In genomic region chr2:202005272-202005887, GRCh38 we compare ENCODE assay signal across 17 cellular contexts. TPM values are rescaled to one million over a fixed set of nuclear protein-coding genes. Genes with fewer than 3 reads are reported as not detected.
DNase-seq lines count a peak whose midpoint lies in the region; ATAC-seq and TF ChIP-seq lines count a peak whose summit lies in the region.
"Had no signal": no experiment of that assay in that cellular context is flagged by ENCODE, and none has a peak within 500 bp of the region (broad histone marks: within the 10 kb centered on the region; RNA-seq: fewer than 3 reads in every experiment).

No MANE protein-coding gene starts in this region.

- POLR2A ChIA-PET in Caco-2 (lab: Charles Lee): no interaction called here

- H3K9me3 ChIP-seq in Caco-2 (no peaks in the 10 kb centered on the region), mucosa of descending colon (no peaks in the 10 kb centered on the region)
- H3K9me3 ChIP-seq: colonic mucosa, tibial artery had no signal

- peak; percentile 50 for DNase-seq in GM20000 (ENCODE audit: low spot score)
- DNase-seq in germinal center (ENCODE audit: low spot score): peak; percentile 29
- no peak for DNase-seq in posterior vena cava (ENCODE audit: low spot score)
- DNase-seq in Caco-2: no peak
- DNase-seq in G401 (ENCODE audit: low spot score): no peak
- no peak for DNase-seq in mucosa of descending colon
- DNase-seq: activated CD4-positive, alpha-beta T cell treated with anti-CD3 and anti-CD28 coated beads for 48 hours; activated naive CD4-positive, alpha-beta T cell; colonic mucosa; HCEC 1CT; NCI-H1694 treated with DMSO at 0.1 percent for 48 hours; posterior cingulate gyrus; small intestine; tibial artery had no signal

- H3K4me3 Mint-ChIP-seq in Caco-2 (ENCODE audit: unreplicated experiment): no peak overlapping the region

- no peaks in the 10 kb centered on the region for H3K27me3 Mint-ChIP-seq in Caco-2 (ENCODE audit: insufficient read depth, unreplicated experiment)

- no peaks in the 10 kb centered on the region for H3K9me3 Mint-ChIP-seq in Caco-2 (ENCODE audit: unreplicated experiment)

- BruUV-seq in Caco-2 (replicated peaks; lab: Mats Ljungman, UMichigan): no TSS peak

- no peaks in the 10 kb centered on the region for H3K36me3 ChIP-seq in Caco-2 (ENCODE audit: control insufficient read depth, insufficient read depth, low read length)
- H3K36me3 ChIP-seq in mucosa of descending colon (ENCODE audit: low read depth): no peaks in the 10 kb centered on the region
- H3K36me3 ChIP-seq: colonic mucosa, tibial artery had no signal

- ATAC-seq in GM18499 (IDR thresholded peaks at IDR 0.05; ENCODE audit: insufficient read depth, unreplicated experiment) (peak; percentile 57), HG03175 (IDR thresholded peaks at IDR 0.05; ENCODE audit: unreplicated experiment) (peak; percentile 62), mucosa of descending colon (no peak)

- in situ Hi-C loops in G401 (cut with HindIII; ENCODE audit: low sequenced_read_pairs): no loop called here

- no peaks in the 10 kb centered on the region for H3K36me3 Mint-ChIP-seq in Caco-2 (ENCODE audit: insufficient read depth, unreplicated experiment)

- CTCF ChIA-PET in Caco-2 (lab: Charles Lee): no interaction called here

- no peak overlapping the region for H3K27ac Mint-ChIP-seq in Caco-2 (ENCODE audit: unreplicated experiment)

- no peak overlapping the region for H3K4me3 ChIP-seq in Caco-2 (ENCODE audit: low read depth, low read length)
- no peak overlapping the region for H3K4me3 ChIP-seq in mucosa of descending colon
- H3K4me3 ChIP-seq: colonic mucosa, SK-N-MC, tibial artery had no signal

- intact Hi-C loops in posterior vena cava (cut with DNase I) (no loop called here), Caco-2 (cut with micrococcal nuclease; ENCODE audit: unreplicated experiment) (no loop called here), mucosa of descending colon (cut with DNase I, micrococcal nuclease) (no loop called here)

- H3K4me1 Mint-ChIP-seq in Caco-2 (ENCODE audit: low read depth, unreplicated experiment): no peaks in the 10 kb centered on the region

- TF ChIP-seq CTCF in GM20000 (IDR thresholded peaks at IDR 0.05; ENCODE audit: extremely low read depth, missing control alignments): no peak
- no peak for TF ChIP-seq CTCF in Caco-2 (IDR thresholded peaks at IDR 0.05; ENCODE audit: insufficient read depth in 1 of 2, low read depth in 1 of 2, low read length in 1 of 2, severe bottlenecking in 1 of 2, unreplicated experiment in 1 of 2)
- TF ChIP-seq CTCF in mucosa of descending colon (IDR thresholded peaks at IDR 0.05): no peak

- no peaks in the 10 kb centered on the region for H3K4me1 ChIP-seq in Caco-2
- H3K4me1 ChIP-seq in mucosa of descending colon (ENCODE audit: low read depth): no peaks in the 10 kb centered on the region
- H3K4me1 ChIP-seq: colonic mucosa had no signal

- H3K27me3 ChIP-seq in Caco-2 (replicated peaks; ENCODE audit: control insufficient read depth, insufficient read depth, low read length): no peaks in the 10 kb centered on the region
- H3K27me3 ChIP-seq: colonic mucosa, tibial artery had no signal

RNA-seq across cellular contexts. Expression of gene FZD7, which starts 28.3 kb away (rescaled TPM):
- total RNA-seq in posterior vena cava (10 to 100 TPM; 20.9 to 32.0 TPM), Caco-2 (2022) (40.4 and 41.4 TPM in 2 replicates), mucosa of descending colon (10 to 100 TPM in 1 of 3 donors, 1 to 10 TPM in 2; 4.8 to 84.3 (median 5.9) TPM)
- 17.5 and 18.5 TPM in 2 replicates for total RNA-seq in G401 (2014; rRNA removed; shearing (Covaris generic))

Comparison
In these comparisons a context has a peak if more than half of its experiments do, and no peak if none do; other contexts are left out.
1. DNase-seq: peak in GM20000 (single experiment) and germinal center (single experiment); none in posterior vena cava (single experiment), Caco-2 (0 of 2), G401 (single experiment) and mucosa of descending colon (0 of 3).